ENCODE assay signal across 20 cellular contexts in the genomic region with DNA sequence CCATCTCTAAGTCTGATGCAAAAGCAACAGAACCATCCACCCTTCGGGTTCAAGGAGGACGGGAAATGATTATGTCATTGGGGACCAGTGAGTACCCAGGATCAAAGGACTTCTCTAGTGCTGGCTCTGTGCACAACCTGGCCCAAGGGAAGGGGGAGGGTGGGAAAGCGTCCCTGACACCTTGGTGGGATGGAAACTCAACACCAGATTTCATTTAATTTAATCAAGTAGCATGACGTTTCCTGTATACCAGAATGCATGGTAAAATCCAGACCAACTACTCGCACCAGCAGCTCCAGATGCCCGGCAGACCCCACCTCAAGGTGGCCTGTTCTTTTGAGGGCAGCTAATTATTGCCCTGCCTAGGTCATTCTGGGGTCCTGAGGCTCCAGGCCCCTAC.
"Had no signal": no experiment of that assay in that cellular context is flagged by ENCODE, and none has a peak within 500 bp of the region (broad histone marks: within the 10 kb centered on the region; RNA-seq: fewer than 3 reads in every experiment).

No MANE protein-coding gene starts in this region.

- DNase-seq: naive thymus-derived CD8-positive, alpha-beta T cell; ovary; psoas muscle; right cardiac atrium; right lobe of liver; sigmoid colon; small intestine; stimulated activated CD4-positive, alpha-beta T cell treated with anti-CD3 and anti-CD28 coated beads, Interleukin-15, amount 100 ng/mL, for 24 hours; stimulated activated CD4-positive, alpha-beta T cell treated with anti-CD3 and anti-CD28 coated beads, Interleukin-4, amount 100 ng/mL, for 1 hour; stimulated activated CD4-positive, alpha-beta T cell treated with anti-CD3 and anti-CD28 coated beads, Interleukin-4, amount 100 ng/mL, for 4 hours; stimulated activated CD8-positive, alpha-beta memory T cell treated with anti-CD3 and anti-CD28 coated beads, Interleukin-4, amount 100 ng/mL, for 48 hours; stimulated activated naive CD4-positive, alpha-beta T cell; stimulated activated naive CD8-positive, alpha-beta T cell treated with anti-CD3 and anti-CD28 coated beads, Interleukin-15, amount 100 ng/mL, for 72 hours; stimulated activated naive CD8-positive, alpha-beta T cell treated with anti-CD3 and anti-CD28 coated beads, Interleukin-15, Interleukin-2, amounts not matched to agents 100 U/mL and 50 U/mL, for 24 hours; substantia nigra; testis; tibial artery; transverse colon; upper lobe of right lung; uterus had no signal
